34 cellular contexts compared by ENCODE assay signal in genomic region chr1:76781447-76781846, GRCh38.
"Had no signal": no experiment of that assay in that cellular context is flagged by ENCODE, and none has a peak within 500 bp of the region (broad histone marks: within the 10 kb centered on the region; RNA-seq: fewer than 3 reads in every experiment).

No MANE protein-coding gene starts in this region.

- H3K9me3 Mint-ChIP-seq: activated CD8-positive, alpha-beta T cell treated with anti-CD3 and anti-CD28 coated beads for 36 hours; activated naive CD8-positive, alpha-beta T cell treated with anti-CD3 and anti-CD28 coated beads, Interleukin-2, amount 10 ng/mL, durations not matched to agents 7 days and 5 days; central memory CD8-positive, alpha-beta T cell; dendritic cell treated with granulocyte-macrophage colony-stimulating factor and Interleukin-4, amounts not matched to agents 40 ng/mL and 50 ng/mL, for 4 days; T-helper 2 cell treated with Interferon-gamma antibody and Interleukin-4, amounts not matched to agents 5 μg/mL and 100 μg/mL, for 36 hours had no signal

- FAIRE-seq: astrocyte, bronchial epithelial cell had no signal

- H3K4me1 Mint-ChIP-seq: activated B cell treated with CpG ODN at 0.5 μM for 24 hours; activated naive CD8-positive, alpha-beta T cell treated with anti-CD3 and anti-CD28 coated beads, Interleukin-2, amount 10 ng/mL, durations not matched to agents 7 days and 5 days; activated T-helper 17 cell treated with anti-CD3 and anti-CD28 coated beads, Interleukin-2, amount 50 U/mL, for 72 hours; central memory CD8-positive, alpha-beta T cell; T-helper 17 cell had no signal

- H3K4me3 ChIP-seq: coronary artery, dorsolateral prefrontal cortex, gastrocnemius medialis, heart left ventricle had no signal

- H3K27ac Mint-ChIP-seq: activated B cell treated with CpG ODN at 0.5 μM for 24 hours; activated CD8-positive, alpha-beta T cell treated with anti-CD3 and anti-CD28 coated beads for 36 hours; activated naive CD4-positive, alpha-beta T cell treated with anti-CD3 and anti-CD28 coated beads, Interleukin-2, amount 50 U/mL, for 72 hours; activated naive CD8-positive, alpha-beta T cell treated with anti-CD3 and anti-CD28 coated beads, Interleukin-2, amount 10 ng/mL, durations not matched to agents 7 days and 5 days; activated T-helper 17 cell treated with anti-CD3 and anti-CD28 coated beads, Interleukin-2, amount 50 U/mL, for 72 hours; dendritic cell treated with granulocyte-macrophage colony-stimulating factor and Interleukin-4, amounts not matched to agents 40 ng/mL and 50 ng/mL, for 4 days; endodermal cell; T-helper 17 cell; T-helper 2 cell treated with Interferon-gamma antibody and Interleukin-4, amounts not matched to agents 5 μg/mL and 100 μg/mL, for 36 hours had no signal

- H3K36me3 ChIP-seq: brain microvascular endothelial cell, gastrocnemius medialis, heart left ventricle, WERI-Rb-1 had no signal

- H3K4me1 ChIP-seq: foreskin keratinocyte, gastrocnemius medialis, heart left ventricle had no signal

- H3K36me3 Mint-ChIP-seq: activated naive CD8-positive, alpha-beta T cell treated with anti-CD3 and anti-CD28 coated beads, Interleukin-2, amount 10 ng/mL, durations not matched to agents 7 days and 5 days had no signal

- H3K27me3 ChIP-seq: brain microvascular endothelial cell, dorsolateral prefrontal cortex, foreskin keratinocyte, gastrocnemius medialis, heart left ventricle had no signal

- DNase-seq: activated B cell treated with CpG ODN at 0.5 μM for 24 hours; activated CD4-positive, alpha-beta T cell treated with anti-CD3 and anti-CD28 coated beads for 48 hours; activated CD4-positive, alpha-beta T cell treated with anti-CD3 and anti-CD28 coated beads, Interleukin-2, amount 50 U/mL, for 1 hour; activated CD4-positive, alpha-beta T cell treated with anti-CD3 and anti-CD28 coated beads, Interleukin-2, amount 50 U/mL, for 48 hours; activated CD8-positive, alpha-beta memory T cell treated with anti-CD3 and anti-CD28 coated beads for 24 hours; activated CD8-positive, alpha-beta T cell treated with anti-CD3 and anti-CD28 coated beads for 36 hours; activated effector memory CD4-positive, alpha-beta T cell treated with Interleukin-2 at 50 U/mL for 16 hours; activated gamma-delta T cell treated with Interleukin-2 at 50 U/mL for 16 hours; activated naive CD4-positive, alpha-beta T cell treated with Interleukin-2 at 50 U/mL for 16 hours; activated naive CD8-positive, alpha-beta T cell treated with anti-CD3 and anti-CD28 coated beads, Interleukin-2, amount 10 ng/mL, durations not matched to agents 7 days and 5 days; activated T-cell treated with anti-CD3 and anti-CD28 coated beads, Interleukin-2, amount 50 U/mL, for 4 hours; amniotic stem cell; anterior cingulate cortex; brain microvascular endothelial cell; dorsolateral prefrontal cortex; effector memory CD4-positive, alpha-beta T cell; endodermal cell; foreskin keratinocyte; gastrocnemius medialis; glutamatergic neuron; heart left ventricle; T-helper 17 cell; T1000; WERI-Rb-1 had no signal

- H3K4me3 Mint-ChIP-seq: activated B cell treated with CpG ODN at 0.5 μM for 24 hours; activated CD8-positive, alpha-beta T cell treated with anti-CD3 and anti-CD28 coated beads for 36 hours; activated naive CD8-positive, alpha-beta T cell treated with anti-CD3 and anti-CD28 coated beads, Interleukin-2, amount 10 ng/mL, durations not matched to agents 7 days and 5 days; activated T-cell treated with anti-CD3 and anti-CD28 coated beads, Interleukin-2, amount 50 U/mL, for 4 hours; activated T-helper 17 cell treated with anti-CD3 and anti-CD28 coated beads, Interleukin-2, amount 50 U/mL, for 72 hours; central memory CD8-positive, alpha-beta T cell; dendritic cell treated with granulocyte-macrophage colony-stimulating factor and Interleukin-4, amounts not matched to agents 40 ng/mL and 50 ng/mL, for 4 days; endodermal cell; T-helper 17 cell; T-helper 2 cell treated with Interferon-gamma antibody and Interleukin-4, amounts not matched to agents 5 μg/mL and 100 μg/mL, for 36 hours had no signal

- H3K27me3 Mint-ChIP-seq: activated B cell treated with CpG ODN at 0.5 μM for 24 hours; dendritic cell treated with granulocyte-macrophage colony-stimulating factor and Interleukin-4, amounts not matched to agents 40 ng/mL and 50 ng/mL, for 4 days had no signal

- H3K27ac ChIP-seq: brain microvascular endothelial cell, coronary artery, foreskin keratinocyte, gastrocnemius medialis, heart left ventricle, WERI-Rb-1 had no signal

- ATAC-seq: activated CD4-positive, CD25-positive, alpha-beta regulatory T cell treated with anti-CD3 and anti-CD28 coated beads, Interleukin-2, amount 50 U/mL, for 24 hours; activated CD8-positive, alpha-beta T cell treated with anti-CD3 and anti-CD28 coated beads for 36 hours; activated naive CD4-positive, alpha-beta T cell treated with anti-CD3 and anti-CD28 coated beads, Interleukin-2, amount 50 U/mL, for 72 hours; activated T-cell treated with anti-CD3 and anti-CD28 coated beads, Interleukin-2, amount 50 U/mL, for 4 hours; activated T-helper 17 cell treated with anti-CD3 and anti-CD28 coated beads, Interleukin-2, amount 50 U/mL, for 72 hours; esophagus mucosa; foreskin keratinocyte; gastrocnemius medialis; heart left ventricle; T-helper 17 cell had no signal

- H3K9me3 ChIP-seq: gastrocnemius medialis had no signal
